ENCODE assay signal across 29 cellular contexts in genomic region chr11:1126935-1127663, GRCh38. TPM values are rescaled to one million over a fixed set of nuclear protein-coding genes. Genes with fewer than 3 reads are reported as not detected.
A peak's percentile ranks its signal among the peaks of the same experiment; 100 is the strongest.
DNase-seq lines count a peak whose midpoint lies in the region; ATAC-seq, FAIRE-seq and TF ChIP-seq lines count a peak whose summit lies in the region.
"Had no signal": no experiment of that assay in that cellular context is flagged by ENCODE, and none has a peak within 500 bp of the region (broad histone marks: within the 10 kb centered on the region; RNA-seq: fewer than 3 reads in every experiment).

No MANE protein-coding gene starts in this region.

- CTCF ChIA-PET in H1 (lab: Charles Lee; ENCODE audit: partially characterized antibody): interaction anchor here (0.7 kb wide), 1 partner anchor 13 kb away, joined by 3 read pairs; no protein-coding TSS in a partner anchor

- H3K27ac ChIP-seq in H1 (ENCODE audit: low read depth, low read length): no peak overlapping the region
- H3K27ac ChIP-seq: PC-9 had no signal

- no peak overlapping the region for H2AFZ ChIP-seq in H1 (ENCODE audit: low read length)
- H2AFZ ChIP-seq: PC-9 had no signal

- H3K4ac ChIP-seq in H1 (replicated peaks; ENCODE audit: insufficient read length, low read depth, low read length): no peak overlapping the region

- H3K14ac ChIP-seq in H1 (ENCODE audit: insufficient read length): no peak overlapping the region

- H3K56ac ChIP-seq in H1 (replicated peaks; ENCODE audit: insufficient read length, low read depth, low read length): no peak overlapping the region

- H3K4me3 ChIP-seq in H1 (ENCODE audit: extremely low read depth in 1 of 4, insufficient read depth in 2 of 4, low read depth in 3 of 4, low read length in 4 of 4): no peak overlapping the region
- H3K4me3 ChIP-seq: PC-9 had no signal

- FAIRE-seq in H1 (lab: Jason Lieb, UNC): no peak
- FAIRE-seq: A204.1, frontal cortex, H54, HTR-8/SVneo had no signal

- H3K4me2 ChIP-seq in H1 (ENCODE audit: insufficient read depth in 1 of 2, low read depth in 2 of 2, low read length in 2 of 2): no peak overlapping the region
- H3K4me2 ChIP-seq: PC-9 had no signal

- no peaks in the 10 kb centered on the region for H4K20me1 ChIP-seq in H1 (replicated peaks in 1 of 2; ENCODE audit: control insufficient read depth in 1 of 2, insufficient read depth in 2 of 2, low read length in 2 of 2)

- peaks cover 19% of the 10 kb centered on the region for H3K27me3 Mint-ChIP-seq in progenitor cell of endocrine pancreas

- H2BK15ac ChIP-seq in H1 (ENCODE audit: low read length): no peak overlapping the region

- no peaks in the 10 kb centered on the region for H3K79me2 ChIP-seq in H1 (ENCODE audit: control insufficient read depth in 1 of 2, insufficient read depth in 2 of 2, low read length in 2 of 2)

- no peak overlapping the region for H2AK5ac ChIP-seq in H1 (ENCODE audit: low read depth, low read length)

- peaks cover 5% of the 10 kb centered on the region for H3K9me3 Mint-ChIP-seq in progenitor cell of endocrine pancreas (ENCODE audit: low read depth)

- TF ChIP-seq EP300 in H1 (IDR thresholded peaks at IDR 0.05; ENCODE audit: borderline replicate concordance in 1 of 2, low read depth in 2 of 2, low read length in 2 of 2): no peak

- DNase-seq in activated CD4-positive, alpha-beta T cell treated with anti-CD3 and anti-CD28 coated beads for 48 hours: peak; percentile 1
- no peak for DNase-seq in activated CD4-positive, alpha-beta T cell treated with anti-CD3 and anti-CD28 coated beads, Interleukin-2, amount 50 U/mL, for 48 hours
- DNase-seq in D341Med (ENCODE audit: low spot score) (peak; percentile 22), H1 (ENCODE audit: low read depth in 1 of 2, low spot score in 2 of 2) (no peak), progenitor cell of endocrine pancreas (ENCODE audit: low spot score, unreplicated experiment) (peak; percentile 8), NCI-H1048 (lab: John Stamatoyannopoulos, UW) (no peak), SIG-M5 (lab: John Stamatoyannopoulos, UW) (no peak)
- DNase-seq: activated naive CD4-positive, alpha-beta T cell; anterior cingulate cortex; BE2C; central memory CD4-positive, alpha-beta T cell; COR-L47; DND-41; kidney glomerular epithelial cell; mesendoderm; NCI-H1930; NCI-H345; PC-9; stimulated activated CD4-positive, alpha-beta T cell treated with anti-CD3 and anti-CD28 coated beads, Interleukin-1b, Interleukin-23, amount 100 ng/mL, for 48 hours had no signal

- no peak for TF ChIP-seq POLR2A in H1 (IDR thresholded peaks at IDR 0.05; ENCODE audit: control extremely low read depth in 1 of 2, low read depth in 2 of 2, low read length in 2 of 2)

- H3K79me1 ChIP-seq in H1 (ENCODE audit: low read depth, low read length): no peaks in the 10 kb centered on the region

- peaks cover 10% of the 10 kb centered on the region; the same call in 1 of the 2 replicates for H3K23me2 ChIP-seq in H1 (ENCODE audit: low read depth, low read length)

- H3K9ac ChIP-seq in H1 (replicated peaks in 1 of 4; ENCODE audit: extremely low read depth in 1 of 4, low read depth in 3 of 4, low read length in 3 of 4): no peak overlapping the region

- H3K23ac ChIP-seq in H1 (ENCODE audit: insufficient read length): no peak overlapping the region

- no peaks in the 10 kb centered on the region; a peak in 1 of 7 replicates for H3K4me1 ChIP-seq in H1 (replicated peaks in 1 of 4; ENCODE audit: control insufficient read depth in 3 of 4, insufficient read depth in 4 of 4, low read length in 3 of 4)
- H3K4me1 ChIP-seq: BE2C had no signal

- peaks cover 7% of the 10 kb centered on the region for H3K4me1 Mint-ChIP-seq in progenitor cell of endocrine pancreas (ENCODE audit: low read depth)

- H4K5ac ChIP-seq in H1 (ENCODE audit: insufficient read length, low read depth, low read length): no peak overlapping the region

- POLR2A ChIA-PET in H1 (lab: Charles Lee; ENCODE audit: partially characterized antibody): no interaction called here

- H2BK12ac ChIP-seq in H1 (ENCODE audit: low read depth, low read length): no peak overlapping the region

- no peaks in the 10 kb centered on the region for H3K36me3 ChIP-seq in H1 (ENCODE audit: control insufficient read depth in 2 of 4, insufficient read depth in 4 of 4, low read length in 3 of 4)
- H3K36me3 ChIP-seq: BE2C had no signal

- no peak overlapping the region for H4K91ac ChIP-seq in H1 (replicated peaks; ENCODE audit: insufficient read length, low read length)

- H2BK5ac ChIP-seq in H1 (ENCODE audit: low read depth, low read length): no peak overlapping the region

- H2BK120ac ChIP-seq in H1 (replicated peaks; ENCODE audit: low read depth, low read length): no peak overlapping the region

- no peaks in the 10 kb centered on the region for H3K27me3 ChIP-seq in H1 (replicated peaks in 1 of 4; ENCODE audit: control insufficient read depth in 3 of 4, extremely low read depth in 1 of 4, insufficient read depth in 3 of 4, low read length in 3 of 4)
- H3K27me3 ChIP-seq: BE2C had no signal

- no peak for ATAC-seq in HG03108 (IDR thresholded peaks at IDR 0.05; ENCODE audit: unreplicated experiment)
- ATAC-seq: activated CD4-positive, CD25-positive, alpha-beta regulatory T cell treated with anti-CD3 and anti-CD28 coated beads, Interleukin-2, amount 50 U/mL, for 24 hours; naive thymus-derived CD8-positive, alpha-beta T cell had no signal

- no peaks in the 10 kb centered on the region for H3K36me3 Mint-ChIP-seq in progenitor cell of endocrine pancreas (ENCODE audit: insufficient read depth)
- H3K36me3 Mint-ChIP-seq: naive thymus-derived CD8-positive, alpha-beta T cell had no signal

- H3K9me3 ChIP-seq in H1 (ENCODE audit: insufficient read depth in 2 of 2, low read depth in 1 of 2, low read length in 1 of 2): peaks cover 25 to 70% of the 10 kb centered on the region in 2 experiments
- H3K9me3 ChIP-seq: BE2C had no signal

- no peak overlapping the region for H3K18ac ChIP-seq in H1 (ENCODE audit: extremely low read depth, low read length)

- no peak for TF ChIP-seq RAD21 in H1 (IDR thresholded peaks at IDR 0.05 in 1 of 2, conservative IDR thresholded peaks at IDR 0.05 in 1 of 2; ENCODE audit: low read depth in 2 of 2, low read length in 2 of 2)

- H3K27ac Mint-ChIP-seq in progenitor cell of endocrine pancreas: no peak overlapping the region
- H3K27ac Mint-ChIP-seq: naive thymus-derived CD8-positive, alpha-beta T cell; stimulated activated naive CD8-positive, alpha-beta T cell treated with anti-CD3 and anti-CD28 coated beads, Interleukin-15, Interleukin-2, amounts not matched to agents 100 ng/mL and 50 ng/mL, for 24 hours had no signal

- no peak overlapping the region for H3K4me3 Mint-ChIP-seq in progenitor cell of endocrine pancreas (ENCODE audit: low read depth)
- H3K4me3 Mint-ChIP-seq: naive thymus-derived CD8-positive, alpha-beta T cell; stimulated activated naive CD8-positive, alpha-beta T cell treated with anti-CD3 and anti-CD28 coated beads, Interleukin-15, Interleukin-2, amounts not matched to agents 100 ng/mL and 50 ng/mL, for 24 hours had no signal

- 87% methylated on average over 27 of the region's 30 CpGs; no CpG with 5 or more reads in 1 of the 2 experiments for WGBS in H1 (ENCODE audit: extremely low coverage in 1 of 2, insufficient coverage in 1 of 2, insufficient read length in 1 of 2, insufficient replicate concordance in 2 of 2, low coverage in 1 of 2, low lambda C conversion rate in 2 of 2, missing lambda C conversion rate in 1 of 2), 2 experiments

- no peak overlapping the region for H2BK20ac ChIP-seq in H1 (ENCODE audit: low read length)

- peak overlapping the region; percentile 5 for H4K8ac ChIP-seq in H1 (ENCODE audit: extremely low read depth, insufficient read depth, low read length)

- no peak for TF ChIP-seq CTCF in H1 (IDR thresholded peaks at IDR 0.05; ENCODE audit: control extremely low read depth in 1 of 3, insufficient read depth in 1 of 3, low read depth in 1 of 3, low read length in 3 of 3)
- TF ChIP-seq CTCF in progenitor cell of endocrine pancreas (IDR thresholded peaks at IDR 0.05; ENCODE audit: unreplicated experiment): no peak

TF ChIP-seq in H1, 55 proteins besides CTCF, POLR2A, EP300 and RAD21:
- TF ChIP-seq SIX5 (IDR thresholded peaks at IDR 0.05; ENCODE audit: low read depth, low read length) (no peak), JUN (IDR thresholded peaks at IDR 0.05; ENCODE audit: low read depth, low read length) (no peak)

RNA-seq across cellular contexts. Expression of gene MUC5AC, which starts 30.7 kb away (rescaled TPM):
- not detected in 2 replicates for total RNA-seq in H1 (2021; fragmentation: NEBNext Ultra II Directional; extraction: Animal tissue kit (Norgen Biotek cat#: 25700))
- polyA plus RNA-seq in H1 (2011; rRNA removed): not detected in 2 replicates
- not detected for polyA plus RNA-seq in H1 (2011; cell fraction: cytosol; rRNA removed)
- not detected for polyA plus RNA-seq in H1 (2011; cell fraction: nucleus; rRNA removed)
- polyA plus RNA-seq in H1 (2012, experiment 1 of 2): not detected in 4 replicates
- polyA plus RNA-seq in H1 (2012, experiment 2 of 2): not detected
- not detected for polyA plus RNA-seq in H1 (2013, experiment 1 of 2)
- polyA plus RNA-seq in H1 (2013, experiment 2 of 2): not detected
- polyA minus RNA-seq in H1 (2011; rRNA and poly(A)+ RNA removed): not detected in 2 replicates
- polyA minus RNA-seq in H1 (2011; cell fraction: cytosol; rRNA and poly(A)+ RNA removed): not detected
- polyA minus RNA-seq in H1 (2011; cell fraction: nucleus; rRNA and poly(A)+ RNA removed): not detected
- total RNA-seq in progenitor cell of endocrine pancreas: 0.02 TPM in 1 of 2 replicates, not detected in the other
- total RNA-seq: frontal cortex; naive thymus-derived CD8-positive, alpha-beta T cell; SK-MEL-5; ureter had no signal
- polyA plus RNA-seq: naive thymus-derived CD8-positive, alpha-beta T cell had no signal

RNA-seq across cellular contexts. Expression of gene MUC2, which starts 52.4 kb away (rescaled TPM):
- total RNA-seq in H1 (2021; fragmentation: NEBNext Ultra II Directional; extraction: Animal tissue kit (Norgen Biotek cat#: 25700)): not detected in 2 replicates
- not detected in 2 replicates for polyA plus RNA-seq in H1 (2011; rRNA removed)
- polyA plus RNA-seq in H1 (2011; cell fraction: cytosol; rRNA removed): not detected
- polyA plus RNA-seq in H1 (2011; cell fraction: nucleus; rRNA removed): not detected
- polyA plus RNA-seq in H1 (2012, experiment 1 of 2): 0.01 to 0.04 TPM in 2 of 4 replicates, not detected in the others
- polyA plus RNA-seq in H1 (2012, experiment 2 of 2): not detected
- 0.02 TPM for polyA plus RNA-seq in H1 (2013, experiment 1 of 2)
- polyA plus RNA-seq in H1 (2013, experiment 2 of 2): under 0.01 TPM
- not detected in 2 replicates for polyA minus RNA-seq in H1 (2011; rRNA and poly(A)+ RNA removed)
- polyA minus RNA-seq in H1 (2011; cell fraction: cytosol; rRNA and poly(A)+ RNA removed): not detected
- polyA minus RNA-seq in H1 (2011; cell fraction: nucleus; rRNA and poly(A)+ RNA removed): not detected
- not detected in 2 replicates for total RNA-seq in progenitor cell of endocrine pancreas
- total RNA-seq: frontal cortex; naive thymus-derived CD8-positive, alpha-beta T cell; SK-MEL-5 had no signal
- polyA plus RNA-seq: naive thymus-derived CD8-positive, alpha-beta T cell had no signal

Comparison
In these comparisons a context has a peak if more than half of its experiments do, and no peak if none do; other contexts are left out.
1. DNase-seq: peak in activated CD4-positive, alpha-beta T cell treated with anti-CD3 and anti-CD28 coated beads for 48 hours (single experiment), D341Med (single experiment) and progenitor cell of endocrine pancreas (single experiment); none in activated CD4-positive, alpha-beta T cell treated with anti-CD3 and anti-CD28 coated beads, Interleukin-2, amount 50 U/mL, for 48 hours (0 of 2), H1 (0 of 2), NCI-H1048 (single experiment) and SIG-M5 (single experiment).